In genomic region chr7:50416509-50417299, GRCh38 we compare ENCODE assay signal across 9 cellular contexts. TPM values are rescaled to one million over a fixed set of nuclear protein-coding genes. Genes with fewer than 3 reads are reported as not detected.
DNase-seq lines count a peak whose midpoint lies in the region; ATAC-seq and TF ChIP-seq lines count a peak whose summit lies in the region.
"Had no signal": no experiment of that assay in that cellular context is flagged by ENCODE, and none has a peak within 500 bp of the region (broad histone marks: within the 10 kb centered on the region; RNA-seq: fewer than 3 reads in every experiment).

No MANE protein-coding gene starts in this region.

- H3K4me1 ChIP-seq in OCI-LY3 (ENCODE audit: low read length) (peaks cover 64% of the 10 kb centered on the region), mucosa of descending colon (ENCODE audit: low read depth) (no peaks in the 10 kb centered on the region)

- H3K79me2 ChIP-seq in OCI-LY3 (ENCODE audit: low read length) = no peaks in the 10 kb centered on the region

- intact Hi-C loops in mucosa of descending colon (cut with DNase I, micrococcal nuclease) = no loop called here

- H3K36me3 ChIP-seq in OCI-LY3 (replicated peaks; ENCODE audit: low read depth, low read length) (no peaks in the 10 kb centered on the region), mucosa of descending colon (ENCODE audit: low read depth) (no peaks in the 10 kb centered on the region)

- peak overlapping the region; percentile 68 for H3K4me3 Mint-ChIP-seq in T-helper 2 cell treated with Interferon-gamma antibody and Interleukin-4, amounts not matched to agents 5 μg/mL and 100 μg/mL, for 36 hours

- H3K9me3 Mint-ChIP-seq in T-helper 2 cell treated with Interferon-gamma antibody and Interleukin-4, amounts not matched to agents 5 μg/mL and 100 μg/mL, for 36 hours = no peaks in the 10 kb centered on the region

- TF ChIP-seq CTCF in OCI-LY3 (IDR thresholded peaks at IDR 0.05; ENCODE audit: low read depth, low read length) (no peak), mucosa of descending colon (IDR thresholded peaks at IDR 0.05) (no peak)

- H3K36me3 Mint-ChIP-seq in T-helper 2 cell treated with Interferon-gamma antibody and Interleukin-4, amounts not matched to agents 5 μg/mL and 100 μg/mL, for 36 hours (ENCODE audit: low read depth) = no peaks in the 10 kb centered on the region

- H3K9me3 ChIP-seq in OCI-LY3 (ENCODE audit: insufficient read depth, low read length) (no peaks in the 10 kb centered on the region), mucosa of descending colon (no peaks in the 10 kb centered on the region)

- H3K9ac ChIP-seq in OCI-LY3 (ENCODE audit: low read length) = peak overlapping the region; percentile 34; the same call in 1 of the 2 replicates

- H3K27ac Mint-ChIP-seq in T-helper 2 cell treated with Interferon-gamma antibody and Interleukin-4, amounts not matched to agents 5 μg/mL and 100 μg/mL, for 36 hours = no peak overlapping the region

- H3K4me1 Mint-ChIP-seq in T-helper 2 cell treated with Interferon-gamma antibody and Interleukin-4, amounts not matched to agents 5 μg/mL and 100 μg/mL, for 36 hours (ENCODE audit: low read depth) = peaks cover 29% of the 10 kb centered on the region

- ATAC-seq in HG02852 (IDR thresholded peaks at IDR 0.05; ENCODE audit: unreplicated experiment) (peak; percentile 80), mucosa of descending colon (peak; percentile 36)

- H2AFZ ChIP-seq in OCI-LY3 (ENCODE audit: low read depth, low read length) = no peak overlapping the region

- no peaks in the 10 kb centered on the region for H3K27me3 Mint-ChIP-seq in T-helper 2 cell treated with Interferon-gamma antibody and Interleukin-4, amounts not matched to agents 5 μg/mL and 100 μg/mL, for 36 hours (ENCODE audit: low read depth)

- no peaks in the 10 kb centered on the region for H4K20me1 ChIP-seq in OCI-LY3 (ENCODE audit: insufficient read depth, low read length)

- peak overlapping the region; percentile 67 for H3K4me2 ChIP-seq in OCI-LY3 (ENCODE audit: low read length)

- no peaks in the 10 kb centered on the region for H3K27me3 ChIP-seq in OCI-LY3 (ENCODE audit: low read depth, low read length)

- H3K4me3 ChIP-seq in OCI-LY3 (ENCODE audit: low read length) (peak overlapping the region; percentile 17; the same call in 1 of the 2 replicates), mucosa of descending colon (no peak overlapping the region)
- H3K4me3 ChIP-seq: SK-N-MC had no signal

- H3K27ac ChIP-seq in OCI-LY3 (ENCODE audit: low read length) = peak overlapping the region; percentile 50
- H3K27ac ChIP-seq: SK-N-MC had no signal

- no peak for DNase-seq in T-helper 2 cell treated with Interferon-gamma antibody and Interleukin-4, amounts not matched to agents 5 μg/mL and 100 μg/mL, for 36 hours (ENCODE audit: low spot score)
- DNase-seq in T-helper 2 cell (no peak), mucosa of descending colon (peak in 1 of 3 donors; percentile 20), cerebellum (ENCODE audit: low spot score) (no peak), NCI-H2227 (lab: John Stamatoyannopoulos, UW; ENCODE audit: unreplicated experiment) (no peak), HCEC 1CT (no peak)

RNA-seq across cellular contexts. Expression of gene FIGNL1, which starts 33.4 kb away (rescaled TPM):
- 1 to 10 TPM; 5.4 to 8.5 (median 6.2) TPM for total RNA-seq in mucosa of descending colon
- 33.7 TPM for total RNA-seq in cerebellum
